ENCODE assay signal across 21 cellular contexts in genomic region chr14:69720912-69721311, GRCh38. TPM values are rescaled to one million over a fixed set of nuclear protein-coding genes. Genes with fewer than 3 reads are reported as not detected.
DNase-seq lines count a peak whose midpoint lies in the region; ATAC-seq and TF ChIP-seq lines count a peak whose summit lies in the region.
"Had no signal": no experiment of that assay in that cellular context is flagged by ENCODE, and none has a peak within 500 bp of the region (broad histone marks: within the 10 kb centered on the region; RNA-seq: fewer than 3 reads in every experiment).

No MANE protein-coding gene starts in this region.

- H3K36me3 ChIP-seq in testis (ENCODE audit: low read depth, missing control alignments) (no peaks in the 10 kb centered on the region), breast epithelium (no peaks in the 10 kb centered on the region)
- H3K36me3 ChIP-seq: HAP-1, Peyer's patch had no signal

- H3K4me3 ChIP-seq in testis (no peak overlapping the region), breast epithelium (no peak overlapping the region)
- H3K4me3 ChIP-seq: GM23248, HAP-1, Peyer's patch had no signal

- no peak for TF ChIP-seq CTCF in testis (IDR thresholded peaks at IDR 0.05)
- no peak for TF ChIP-seq CTCF in breast epithelium (IDR thresholded peaks at IDR 0.05)

- H3K36me3 Mint-ChIP-seq in activated T-cell treated with anti-CD3 and anti-CD28 coated beads, Interleukin-2, amount 50 U/mL, for 72 hours (ENCODE audit: insufficient read depth in 2 of 2): no peaks in the 10 kb centered on the region

- H3K27ac Mint-ChIP-seq in activated T-cell treated with anti-CD3 and anti-CD28 coated beads, Interleukin-2, amount 50 U/mL, for 72 hours: peak overlapping the region; percentile 13

- no peaks in the 10 kb centered on the region for H3K27me3 ChIP-seq in testis
- no peaks in the 10 kb centered on the region for H3K27me3 ChIP-seq in breast epithelium
- H3K27me3 ChIP-seq: Peyer's patch had no signal

- in situ Hi-C loops in SK-MEL-5 (cut with HindIII; ENCODE audit: low pct_unique_long_range_greater_than_20kb, low sequenced_read_pairs): no loop called here

- H3K9me3 ChIP-seq in testis (no peaks in the 10 kb centered on the region), breast epithelium (no peaks in the 10 kb centered on the region)
- H3K9me3 ChIP-seq: HAP-1, Peyer's patch had no signal

- WGBS in testis, 2 donors: 64 to 72% methylated on average over 4 of the region's 4 CpGs

- no peaks in the 10 kb centered on the region for H3K9me3 Mint-ChIP-seq in activated T-cell treated with anti-CD3 and anti-CD28 coated beads, Interleukin-2, amount 50 U/mL, for 72 hours

- H3K27me3 Mint-ChIP-seq in activated T-cell treated with anti-CD3 and anti-CD28 coated beads, Interleukin-2, amount 50 U/mL, for 72 hours (ENCODE audit: low read depth): no peaks in the 10 kb centered on the region

- DNase-seq in activated T-cell treated with anti-CD3 and anti-CD28 coated beads, Interleukin-2, amount 50 U/mL, for 72 hours: no peak
- DNase-seq in activated T-cell treated with anti-CD3 and anti-CD28 coated beads, Interleukin-2, amount 50 U/mL, for 48 hours: no peak
- DNase-seq in SK-MEL-5 (ENCODE audit: low read depth, low spot score) (peak; percentile 29), kidney tubule cell (ENCODE audit: low spot score) (peak; percentile 25), testis (peak; percentile 47), NCI-H446 treated with DMSO at 0.1 percent for 48 hours (lab: John Stamatoyannopoulos, UW) (no peak), breast epithelium (ENCODE audit: low spot score in 2 of 2) (no peak), inferior parietal cortex (ENCODE audit: extremely low spot score) (no peak)
- DNase-seq: AML-193, GDM1, GM23248, KG1, NCI-H1092 treated with DMSO at 0.1 percent for 48 hours, NCI-H1436 treated with DMSO at 0.1 percent for 48 hours, NCI-H2029, NCI-H2227 treated with DMSO at 0.1 percent for 48 hours, NCI-H510A treated with DMSO at 0.1 percent for 48 hours, NCI-H748 treated with DMSO at 0.1 percent for 48 hours had no signal

- peaks cover 20% of the 10 kb centered on the region for H3K4me1 Mint-ChIP-seq in activated T-cell treated with anti-CD3 and anti-CD28 coated beads, Interleukin-2, amount 50 U/mL, for 72 hours (ENCODE audit: low read depth)

- peaks cover 13% of the 10 kb centered on the region for H3K4me1 ChIP-seq in testis
- peaks cover 7 to 11% of the 10 kb centered on the region in 2 donors for H3K4me1 ChIP-seq in breast epithelium
- H3K4me1 ChIP-seq: HAP-1 had no signal

- ATAC-seq in activated T-cell treated with anti-CD3 and anti-CD28 coated beads, Interleukin-2, amount 50 U/mL, for 72 hours (replicated peaks in 1 of 2): no peak

- peak overlapping the region in 1 of 2 donors; percentile 24 for H3K27ac ChIP-seq in testis
- H3K27ac ChIP-seq in breast epithelium: peak overlapping the region in 1 of 2 donors; percentile 77
- H3K27ac ChIP-seq: C4-2B, Peyer's patch had no signal

- intact Hi-C loops in testis (cut with DNase I; ENCODE audit: low total_unique reads) (no loop called here), breast epithelium (cut with DNase I; ENCODE audit: low total_unique reads) (no loop called here)

- no peak overlapping the region for H3K4me3 Mint-ChIP-seq in activated T-cell treated with anti-CD3 and anti-CD28 coated beads, Interleukin-2, amount 50 U/mL, for 72 hours

- TF ChIP-seq POLR2A in testis (IDR thresholded peaks at IDR 0.05) (no peak), breast epithelium (IDR thresholded peaks at IDR 0.05) (no peak)

RNA-seq across cellular contexts. Expression of gene SRSF5, which starts 46.0 kb away (rescaled TPM):
- 100 to 1,000 TPM; 417 to 428 TPM for total RNA-seq in activated T-cell treated with anti-CD3 and anti-CD28 coated beads, Interleukin-2, amount 50 U/mL, for 72 hours
- total RNA-seq in SK-MEL-5 (2014; rRNA removed; shearing (Covaris generic)): 108 and 153 TPM in 2 replicates
- polyA plus RNA-seq in SK-MEL-5 (2015; cell fraction: cytosol; rRNA removed): 191 and 212 TPM in 2 replicates
- polyA plus RNA-seq in SK-MEL-5 (2015; cell fraction: nucleus; rRNA removed): 1,288 and 1,705 TPM in 2 replicates
- total RNA-seq in testis (100 to 1,000 TPM; 500 to 530 TPM), breast epithelium (100 to 1,000 TPM; 411 to 543 (median 424) TPM)
- 341 TPM for polyA plus RNA-seq in testis (ENCODE audit: insufficient read depth, low read depth, low replicate concordance)

Comparison
In these comparisons a context has a peak if more than half of its experiments do, and no peak if none do; other contexts are left out.
1. DNase-seq: peak in SK-MEL-5 (single experiment), kidney tubule cell (single experiment) and testis (single experiment); none in activated T-cell treated with anti-CD3 and anti-CD28 coated beads, Interleukin-2, amount 50 U/mL, for 72 hours (0 of 2), activated T-cell treated with anti-CD3 and anti-CD28 coated beads, Interleukin-2, amount 50 U/mL, for 48 hours (0 of 2), NCI-H446 treated with DMSO at 0.1 percent for 48 hours (single experiment), breast epithelium (0 of 2) and inferior parietal cortex (single experiment).